27 cellular contexts compared by ENCODE assay signal in the genomic region with DNA sequence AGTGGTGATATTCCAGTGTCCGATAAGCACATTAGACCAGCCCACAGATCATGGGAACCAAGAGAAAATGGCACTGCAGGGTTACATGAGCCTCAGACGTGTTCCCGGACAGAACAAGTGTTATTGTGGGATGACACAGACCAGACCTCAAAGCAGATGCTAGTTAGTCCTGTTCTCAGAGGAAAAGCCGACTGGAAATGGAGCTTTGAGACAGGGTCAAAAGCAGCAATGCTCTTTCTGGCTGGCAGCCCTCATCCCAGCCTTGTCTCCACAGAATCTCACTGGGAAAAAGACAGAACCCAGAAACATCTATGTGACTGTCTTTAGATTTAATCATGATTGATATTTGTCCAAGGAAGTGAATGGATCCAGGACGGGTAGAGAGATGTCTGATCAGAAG.
"Had no signal": no experiment of that assay in that cellular context is flagged by ENCODE, and none has a peak within 500 bp of the region (broad histone marks: within the 10 kb centered on the region; RNA-seq: fewer than 3 reads in every experiment).

No MANE protein-coding gene starts in this region.

- H3K27ac ChIP-seq: adrenal gland, ascending aorta, brain microvascular endothelial cell, coronary artery, dorsolateral prefrontal cortex, gastroesophageal sphincter, left lung, pancreas, psoas muscle, stomach, thyroid gland, upper lobe of right lung had no signal

- H3K36me3 ChIP-seq: adrenal gland, ascending aorta, brain microvascular endothelial cell, gastroesophageal sphincter, left lung, pancreas, stomach, thyroid gland, upper lobe of right lung had no signal

- H3K27me3 ChIP-seq: adrenal gland, ascending aorta, brain microvascular endothelial cell, gastroesophageal sphincter, left lung, pancreas, stomach, thyroid gland, upper lobe of right lung had no signal

- H3K4me3 ChIP-seq: adrenal gland, ascending aorta, coronary artery, dorsolateral prefrontal cortex, gastroesophageal sphincter, left lung, lung, pancreas, psoas muscle, stomach, thyroid gland, upper lobe of right lung had no signal

- DNase-seq: activated CD4-positive, alpha-beta T cell treated with anti-CD3 and anti-CD28 coated beads for 4 hours; activated CD4-positive, alpha-beta T cell treated with anti-CD3 and anti-CD28 coated beads, Interleukin-2, amount 50 U/mL, for 4 hours; activated naive CD4-positive, alpha-beta T cell; activated T-cell treated with anti-CD3 and anti-CD28 coated beads for 4 hours; activated T-cell treated with anti-CD3 and anti-CD28 coated beads, Interleukin-2, amount 50 U/mL, for 72 hours; adrenal gland; brain microvascular endothelial cell; dorsolateral prefrontal cortex; effector memory CD4-positive, alpha-beta T cell; erythroblast; hypothalamus; immature natural killer cell; left lung; naive B cell; nucleus accumbens; pancreas; psoas muscle; stimulated activated CD4-positive, alpha-beta T cell treated with anti-CD3 and anti-CD28 coated beads, Interleukin-15, amount 100 ng/mL, for 24 hours; stimulated activated CD4-positive, alpha-beta T cell treated with anti-CD3 and anti-CD28 coated beads, Interleukin-2, amount 100 ng/mL, for 24 hours; stimulated activated naive B cell treated with anti-CD40 and anti-IgM and Interleukin-4, amounts not matched to agents 10 μg/mL and 1 μg/mL and 100 μg/mL, for 72 hours; stomach; thyroid gland; upper lobe of right lung had no signal

- H3K4me1 ChIP-seq: adrenal gland, ascending aorta, gastroesophageal sphincter, left lung, pancreas, psoas muscle, thyroid gland, upper lobe of right lung had no signal

- ATAC-seq: activated T-cell treated with anti-CD3 and anti-CD28 coated beads, Interleukin-2, amount 50 U/mL, for 72 hours; gastroesophageal sphincter; left lung; pancreas; psoas muscle; upper lobe of right lung had no signal

- H3K9me3 ChIP-seq: adrenal gland, ascending aorta, gastroesophageal sphincter, left lung, pancreas, psoas muscle, stomach, thyroid gland, upper lobe of right lung had no signal
